Comparison of ENCODE assay signal across 15 cellular contexts in the genomic region with DNA sequence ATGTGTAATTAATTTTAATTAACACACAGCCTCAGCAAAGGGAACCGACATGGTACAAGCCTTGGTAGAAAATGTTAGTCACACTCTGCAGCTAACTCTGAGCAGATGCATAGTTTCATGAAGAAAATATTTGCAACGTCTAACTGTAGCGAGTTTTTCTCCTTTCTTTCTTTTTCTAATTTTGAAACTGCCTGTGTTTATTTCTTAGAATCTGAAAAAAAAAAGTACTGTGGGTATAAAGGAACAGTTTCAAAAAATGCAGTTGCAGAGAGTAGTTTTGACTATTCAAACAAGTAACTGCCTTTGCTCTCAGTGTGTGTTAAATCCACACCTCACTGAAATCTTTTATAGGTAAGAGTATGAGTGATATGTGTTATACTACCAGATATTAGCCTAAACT.
DNase-seq lines count a peak whose midpoint lies in the region; ATAC-seq, FAIRE-seq and TF ChIP-seq lines count a peak whose summit lies in the region.
"Had no signal": no experiment of that assay in that cellular context is flagged by ENCODE, and none has a peak within 500 bp of the region (broad histone marks: within the 10 kb centered on the region; RNA-seq: fewer than 3 reads in every experiment).

No MANE protein-coding gene starts in this region.

- H3K9me3 Mint-ChIP-seq in chondrocyte (ENCODE audit: low read depth) = no peaks in the 10 kb centered on the region
- H3K9me3 Mint-ChIP-seq: activated naive CD4-positive, alpha-beta T cell treated with anti-CD3 and anti-CD28 coated beads, Interleukin-2, amount 50 U/mL, for 24 hours; CD8-positive, alpha-beta memory T cell had no signal

- no peak overlapping the region for H3K27ac ChIP-seq in Peyer's patch
- H3K27ac ChIP-seq: SK-N-MC had no signal

- DNase-seq in GM12891 (ENCODE audit: insufficient read length, low spot score) (no peak), NCI-H69 (lab: John Stamatoyannopoulos, UW) (peak; percentile 12), chondrocyte (ENCODE audit: low spot score) (no peak), sciatic nerve (ENCODE audit: low spot score) (no peak), NCI-H2029 (lab: John Stamatoyannopoulos, UW) (no peak), Peyer's patch (no peak), GM13976 (ENCODE audit: low spot score) (no peak)
- no peak for DNase-seq in activated CD4-positive, alpha-beta T cell treated with anti-CD3 and anti-CD28 coated beads for 1 hour
- DNase-seq: CD8-positive, alpha-beta memory T cell; mucosa of descending colon; NCI-H1694; NCI-H748 treated with DMSO at 0.1 percent for 48 hours; right cardiac atrium had no signal

- peak; percentile 13 for FAIRE-seq in GM12891 (lab: Jason Lieb, UNC)

- in situ Hi-C loops in GM13976 (cut with MboI; ENCODE audit: low sequenced_read_pairs, unreplicated experiment) = no loop called here

- TF ChIP-seq CTCF in chondrocyte (IDR thresholded peaks at IDR 0.05) (no peak), Peyer's patch (IDR thresholded peaks at IDR 0.05) (no peak), GM13976 (IDR thresholded peaks at IDR 0.05; ENCODE audit: borderline replicate concordance, control extremely low read depth, extremely low read depth, insufficient read depth, missing control alignments) (no peak)

- peak; percentile 20 for ATAC-seq in sciatic nerve
- ATAC-seq: mucosa of descending colon, right cardiac atrium had no signal

- peaks cover 75% of the 10 kb centered on the region for H3K4me1 Mint-ChIP-seq in chondrocyte (ENCODE audit: low read depth)

- no peaks in the 10 kb centered on the region for H3K27me3 ChIP-seq in Peyer's patch

- H3K9me3 ChIP-seq in Peyer's patch = no peaks in the 10 kb centered on the region
- H3K9me3 ChIP-seq: mucosa of descending colon had no signal

- peak overlapping the region; percentile 96 for H3K27ac Mint-ChIP-seq in chondrocyte (ENCODE audit: unreplicated experiment)
- H3K27ac Mint-ChIP-seq: activated naive CD4-positive, alpha-beta T cell treated with anti-CD3 and anti-CD28 coated beads, Interleukin-2, amount 50 U/mL, for 24 hours; CD8-positive, alpha-beta memory T cell had no signal

- TF ChIP-seq POLR2A in GM12891 (IDR thresholded peaks at IDR 0.05; ENCODE audit: low read depth, low read length) = no peak
- TF ChIP-seq POLR2A in Peyer's patch (IDR thresholded peaks at IDR 0.05) = no peak

- no peak overlapping the region for H3K4me3 ChIP-seq in Peyer's patch
- H3K4me3 ChIP-seq: mucosa of descending colon, SK-N-MC had no signal

- H3K36me3 ChIP-seq in Peyer's patch = no peaks in the 10 kb centered on the region

- H3K4me3 Mint-ChIP-seq in chondrocyte (ENCODE audit: unreplicated experiment) = peak overlapping the region; percentile 57
- H3K4me3 Mint-ChIP-seq: activated naive CD4-positive, alpha-beta T cell treated with anti-CD3 and anti-CD28 coated beads, Interleukin-2, amount 50 U/mL, for 24 hours; CD8-positive, alpha-beta memory T cell had no signal

- no peaks in the 10 kb centered on the region for H3K4me1 ChIP-seq in Peyer's patch

- H3K27me3 Mint-ChIP-seq in chondrocyte (ENCODE audit: low read depth) = no peaks in the 10 kb centered on the region
- H3K27me3 Mint-ChIP-seq: activated naive CD4-positive, alpha-beta T cell treated with anti-CD3 and anti-CD28 coated beads, Interleukin-2, amount 50 U/mL, for 24 hours had no signal

- intact Hi-C loops in sciatic nerve (cut with DNase I) = no loop called here

- H3K36me3 Mint-ChIP-seq in chondrocyte (ENCODE audit: low read depth) = peaks cover 3% of the 10 kb centered on the region
- H3K36me3 Mint-ChIP-seq: activated naive CD4-positive, alpha-beta T cell treated with anti-CD3 and anti-CD28 coated beads, Interleukin-2, amount 50 U/mL, for 24 hours; CD8-positive, alpha-beta memory T cell had no signal

TF ChIP-seq in GM12891, 5 proteins besides CTCF, POLR2A, EP300 and RAD21:
- no peak for TF ChIP-seq PAX5 (IDR thresholded peaks at IDR 0.05; ENCODE audit: insufficient read depth, low read length, severe bottlenecking)
- TF ChIP-seq SPI1 (IDR thresholded peaks at IDR 0.05; ENCODE audit: low read depth, low read length) = no peak
- TF ChIP-seq POU2F2 (IDR thresholded peaks at IDR 0.05; ENCODE audit: low read depth, low read length) = no peak
- TF ChIP-seq POLR2AphosphoS5 (IDR thresholded peaks at IDR 0.05; ENCODE audit: low read depth, low read length) = no peak
- no peak for TF ChIP-seq TAF1 (IDR thresholded peaks at IDR 0.05; ENCODE audit: low read depth, low read length)
